Comparison of ENCODE assay signal across 4 cellular contexts in genomic region chr14:100801433-100801832, GRCh38. TPM values are rescaled to one million over a fixed set of nuclear protein-coding genes. Genes with fewer than 3 reads are reported as not detected.
"Had no signal": no experiment of that assay in that cellular context is flagged by ENCODE, and none has a peak within 500 bp of the region (broad histone marks: within the 10 kb centered on the region; RNA-seq: fewer than 3 reads in every experiment).

No MANE protein-coding gene starts in this region.

RNA-seq across cellular contexts. Expression of gene MEG3, which starts 24.5 kb away (rescaled TPM):
- total RNA-seq: GM23338, H4, HepG2, HT1080 had no signal
